In genomic region chr2:199690225-199690624, GRCh38 we compare ENCODE assay signal across 33 cellular contexts.
"Had no signal": no experiment of that assay in that cellular context is flagged by ENCODE, and none has a peak within 500 bp of the region (broad histone marks: within the 10 kb centered on the region; RNA-seq: fewer than 3 reads in every experiment).

No MANE protein-coding gene starts in this region.

- ATAC-seq: activated CD4-positive, alpha-beta T cell treated with anti-CD3 and anti-CD28 coated beads for 36 hours; activated T-cell treated with anti-CD3 and anti-CD28 coated beads, Interleukin-2, amount 50 U/mL, for 4 hours; activated T-helper 17 cell treated with anti-CD3 and anti-CD28 coated beads, Interleukin-2, amount 50 U/mL, for 72 hours; body of pancreas; gastroesophageal sphincter; heart right ventricle; T-helper 17 cell had no signal

- H3K36me3 Mint-ChIP-seq: activated naive CD8-positive, alpha-beta T cell had no signal

- H3K4me3 ChIP-seq: body of pancreas, breast epithelium, cardiac muscle cell, colonic mucosa, esophagus squamous epithelium, gastroesophageal sphincter, heart right ventricle had no signal

- H3K4me1 Mint-ChIP-seq: activated CD4-positive, alpha-beta memory T cell treated with anti-CD3 and anti-CD28 coated beads, Interleukin-2, amount 10 ng/mL, durations not matched to agents 7 days and 5 days; activated T-helper 17 cell treated with anti-CD3 and anti-CD28 coated beads, Interleukin-2, amount 50 U/mL, for 72 hours had no signal

- H3K27me3 ChIP-seq: body of pancreas, breast epithelium, cardiac muscle cell, colonic mucosa, esophagus squamous epithelium, gastroesophageal sphincter, heart right ventricle had no signal

- H3K27ac Mint-ChIP-seq: activated CD4-positive, alpha-beta memory T cell treated with anti-CD3 and anti-CD28 coated beads, Interleukin-2, amount 10 ng/mL, durations not matched to agents 7 days and 5 days; activated CD4-positive, alpha-beta T cell treated with anti-CD3 and anti-CD28 coated beads for 36 hours; activated CD4-positive, alpha-beta T cell treated with anti-CD3 and anti-CD28 coated beads, Interleukin-2, amount 10 ng/mL, durations not matched to agents 7 days and 5 days; activated naive CD8-positive, alpha-beta T cell; activated T-helper 17 cell treated with anti-CD3 and anti-CD28 coated beads, Interleukin-2, amount 50 U/mL, for 72 hours; T-helper 17 cell; T-helper 2 cell treated with Interferon-gamma antibody and Interleukin-4, amounts not matched to agents 5 μg/mL and 100 μg/mL, for 36 hours had no signal

- H3K9me3 Mint-ChIP-seq: activated CD4-positive, alpha-beta memory T cell treated with anti-CD3 and anti-CD28 coated beads, Interleukin-2, amount 10 ng/mL, durations not matched to agents 7 days and 5 days; activated CD4-positive, alpha-beta T cell treated with anti-CD3 and anti-CD28 coated beads, Interleukin-2, amount 10 ng/mL, durations not matched to agents 7 days and 5 days; activated T-cell treated with anti-CD3 and anti-CD28 coated beads, Interleukin-2, amount 50 U/mL, for 4 hours; activated T-helper 17 cell treated with anti-CD3 and anti-CD28 coated beads, Interleukin-2, amount 50 U/mL, for 72 hours; T-helper 2 cell treated with Interferon-gamma antibody and Interleukin-4, amounts not matched to agents 5 μg/mL and 100 μg/mL, for 36 hours had no signal

- H3K27ac ChIP-seq: body of pancreas, breast epithelium, cardiac muscle cell, colonic mucosa, epithelial cell of prostate, esophagus squamous epithelium, gastroesophageal sphincter, heart right ventricle, WERI-Rb-1 had no signal

- H3K4me3 Mint-ChIP-seq: activated CD4-positive, alpha-beta memory T cell treated with anti-CD3 and anti-CD28 coated beads, Interleukin-2, amount 10 ng/mL, durations not matched to agents 7 days and 5 days; activated CD4-positive, alpha-beta T cell treated with anti-CD3 and anti-CD28 coated beads for 36 hours; activated CD4-positive, alpha-beta T cell treated with anti-CD3 and anti-CD28 coated beads, Interleukin-2, amount 10 ng/mL, durations not matched to agents 7 days and 5 days; activated naive CD8-positive, alpha-beta T cell; activated T-cell treated with anti-CD3 and anti-CD28 coated beads, Interleukin-2, amount 50 U/mL, for 4 hours; activated T-helper 17 cell treated with anti-CD3 and anti-CD28 coated beads, Interleukin-2, amount 50 U/mL, for 72 hours; T-helper 17 cell; T-helper 2 cell treated with Interferon-gamma antibody and Interleukin-4, amounts not matched to agents 5 μg/mL and 100 μg/mL, for 36 hours had no signal

- H3K36me3 ChIP-seq: breast epithelium, cardiac muscle cell, colonic mucosa, esophagus squamous epithelium, gastroesophageal sphincter, heart right ventricle, WERI-Rb-1 had no signal

- H3K27me3 Mint-ChIP-seq: activated CD4-positive, alpha-beta T cell treated with anti-CD3 and anti-CD28 coated beads, Interleukin-2, amount 10 ng/mL, durations not matched to agents 7 days and 5 days; activated naive CD8-positive, alpha-beta T cell had no signal

- DNase-seq: activated CD4-positive, alpha-beta memory T cell treated with anti-CD3 and anti-CD28 coated beads, Interleukin-2, amount 10 ng/mL, durations not matched to agents 7 days and 5 days; activated CD4-positive, alpha-beta T cell treated with anti-CD3 and anti-CD28 coated beads for 36 hours; activated CD4-positive, alpha-beta T cell treated with anti-CD3 and anti-CD28 coated beads, Interleukin-2, amount 10 ng/mL, durations not matched to agents 7 days and 5 days; activated CD4-positive, alpha-beta T cell treated with anti-CD3 and anti-CD28 coated beads, Interleukin-2, amount 50 U/mL, for 4 hours; activated CD4-positive, CD25-positive, alpha-beta regulatory T cell; activated CD4-positive, CD25-positive, alpha-beta regulatory T cell treated with anti-CD3 and anti-CD28 coated beads, Interleukin-2, amount 50 U/mL, for 72 hours; activated CD8-positive, alpha-beta memory T cell treated with anti-CD3 and anti-CD28 coated beads, Interleukin-2, amount 50 U/mL, for 48 hours; activated effector memory CD4-positive, alpha-beta T cell treated with Interleukin-2 at 50 U/mL for 16 hours; activated gamma-delta T cell treated with Interleukin-2 at 50 U/mL for 16 hours; activated naive CD4-positive, alpha-beta T cell treated with anti-CD3 and anti-CD28 coated beads, Interleukin-2, amount 50 U/mL, for 16 hours; activated naive CD4-positive, alpha-beta T cell treated with Interleukin-2 at 50 U/mL for 16 hours; activated T-cell treated with anti-CD3 and anti-CD28 coated beads, Interleukin-2, amount 50 U/mL, for 4 hours; amniotic stem cell; aorta; body of pancreas; central memory CD4-positive, alpha-beta T cell; cerebellar nuclear complex; colonic mucosa; effector CD8-positive, alpha-beta T cell; esophagus squamous epithelium; foreskin melanocyte; heart right ventricle; T-helper 1 cell; T-helper 17 cell; T1000; WERI-Rb-1 had no signal

- H3K4me1 ChIP-seq: body of pancreas, breast epithelium, colonic mucosa, esophagus squamous epithelium, gastroesophageal sphincter, heart right ventricle had no signal
